Comparison of ENCODE assay signal across 23 cellular contexts in the genomic region with DNA sequence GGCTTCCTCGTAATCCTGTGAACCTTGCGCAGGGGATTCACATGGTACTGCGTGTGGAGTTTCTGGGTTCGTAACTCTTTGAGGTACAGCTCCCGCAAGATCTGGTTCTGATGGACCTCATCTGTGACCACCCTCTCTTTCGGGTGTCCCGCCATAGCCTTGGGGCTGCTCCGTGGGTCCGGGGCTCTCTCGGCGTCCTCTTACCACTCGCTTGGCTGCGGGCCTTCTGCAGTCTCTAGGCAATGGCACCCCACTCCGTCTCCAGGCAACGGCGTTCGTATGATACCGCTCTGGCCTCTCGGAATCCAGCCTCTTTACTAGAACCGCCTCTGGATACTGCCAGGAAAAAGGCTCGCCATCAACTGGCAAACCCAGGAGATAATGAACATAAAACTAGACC. TPM values are rescaled to one million over a fixed set of nuclear protein-coding genes. Genes with fewer than 3 reads are reported as not detected.
"Had no signal": no experiment of that assay in that cellular context is flagged by ENCODE, and none has a peak within 500 bp of the region (broad histone marks: within the 10 kb centered on the region; RNA-seq: fewer than 3 reads in every experiment).

No MANE protein-coding gene starts in this region.

- H3K9ac ChIP-seq: KMS-11 had no signal

- H3K4me3 ChIP-seq: K562, SJSA1, SK-N-MC had no signal

- H3K36me3 ChIP-seq: SJSA1 had no signal

- H3K4me2 ChIP-seq: KMS-11 had no signal

- H3K9me3 ChIP-seq: SJSA1 had no signal

- ATAC-seq: K562 had no signal

- DNase-seq: Kasumi-1, MM.1S, NCI-H1092 treated with DMSO at 0.1 percent for 48 hours, NCI-H1436, NCI-H187, NCI-H2029, NCI-H2081 treated with DMSO at 0.1 percent for 48 hours, NCI-H2171, NCI-H226, NCI-H446, NCI-H510A, NCI-H524 treated with DMSO at 0.1 percent for 48 hours, NCI-H69, NCI-H774, OCI-M1, Right ventricle myocardium superior, RPMI8226, SIG-M5 had no signal

- H3K27ac ChIP-seq: KMS-11, SJSA1, SK-N-MC had no signal

- H3K27me3 ChIP-seq: SJSA1 had no signal

- H3K4me1 ChIP-seq: SJSA1 had no signal

RNA-seq across cellular contexts. Expression of a gene that starts 54.7 kb away (rescaled TPM):
- total RNA-seq: K562, SJSA1 had no signal
- polyA plus RNA-seq: IgD-negative memory B cell had no signal
